In the genomic region with DNA sequence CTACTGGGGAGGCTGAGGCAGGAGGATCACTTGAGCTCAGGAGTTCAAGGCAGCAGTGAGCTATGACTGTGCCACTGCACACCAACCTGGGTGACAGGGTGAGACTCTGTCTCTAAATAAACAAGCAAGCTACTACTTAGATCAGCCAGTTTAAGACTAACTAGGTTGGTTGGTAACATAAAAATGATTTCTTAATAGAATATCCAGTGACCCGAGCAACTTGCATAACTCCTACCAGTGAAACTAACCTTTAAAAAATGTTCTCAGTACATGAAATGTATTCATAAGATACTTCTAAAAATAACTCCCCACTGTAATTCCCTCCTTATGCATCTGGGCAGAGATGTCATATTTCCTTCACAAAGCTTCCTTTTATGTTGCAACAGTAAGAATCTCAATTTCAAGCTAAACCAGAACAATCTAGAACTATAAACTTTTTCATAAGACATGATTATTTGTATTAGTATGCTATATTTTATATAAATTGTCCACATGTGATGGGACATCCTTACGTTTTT, we compare ENCODE assay signal across 8 cellular contexts. TPM values are rescaled to one million over a fixed set of nuclear protein-coding genes. Genes with fewer than 3 reads are reported as not detected.
DNase-seq lines count a peak whose midpoint lies in the region; ATAC-seq, FAIRE-seq and TF ChIP-seq lines count a peak whose summit lies in the region.

No MANE protein-coding gene starts in this region.

- DNase-seq in GM06990 (ENCODE audit: extremely low read depth, insufficient read length): peak; percentile 39
- DNase-seq in GM12878 (ENCODE audit: low read depth, low spot score): no peak
- no peak for DNase-seq in GM23338 (ENCODE audit: low spot score)
- no peak for DNase-seq in SK-N-DZ (ENCODE audit: low spot score)
- DNase-seq in hippocampal formation (lab: John Stamatoyannopoulos, UW): no peak

- intact Hi-C loops in GM12878 (cut with micrococcal nuclease; ENCODE audit: unreplicated experiment): loop anchor here (5.0 kb wide), 2 partner anchors 120 to 175 kb away; no protein-coding TSS in a partner anchor

- CTCF ChIA-PET in GM12878 (lab: Yijun Ruan, JAX): interaction anchor here (0.6 to 7.6 kb wide), 24 partner anchors 9 to 236 kb away, joined by 3 to 98 read pairs (median 8); a partner anchor contains a TSS

- in situ Hi-C loops in GM12878 (cut with MboI): loop anchor here (5.0 kb wide), 1 partner anchor 45 kb away; no protein-coding TSS in a partner anchor

- peaks cover 5% of the 10 kb centered on the region for H3K9me3 Mint-ChIP-seq in GM23338

- H3K9me2 ChIP-seq in GM23338 (ENCODE audit: insufficient read depth): no peaks in the 10 kb centered on the region

- WGBS in GM12878 (ENCODE audit: insufficient coverage, insufficient replicate concordance, low lambda C conversion rate, missing lambda C conversion rate): 0% methylated on average over 2 of the region's 2 CpGs

- TF ChIP-seq POLR2A in GM12878 (IDR thresholded peaks at IDR 0.05; ENCODE audit: low read depth, low read length): no peak

- SMC1A ChIA-PET in GM12878 (lab: Charles Lee; ENCODE audit: uncharacterized antibody, unreplicated experiment): interaction anchor here (0.5 to 8.7 kb wide), 29 partner anchors 11 to 232 kb away, joined by 3 to 125 read pairs (median 5); a partner anchor contains a TSS

- no TSS peak for BruUV-seq in GM12878 (replicated peaks; lab: Mats Ljungman, UMichigan)

- H3K9ac ChIP-seq in GM12878 (ENCODE audit: control insufficient read depth, insufficient read depth, low read length) (peak overlapping the region; percentile 38; the same call in 1 of the 2 replicates), mucosa of rectum (ENCODE audit: low read depth in 1 of 2, low read length in 2 of 2) (no peak overlapping the region)

- peaks cover 17% of the 10 kb centered on the region for H3K9me3 ChIP-seq in KOPT-K1 (ENCODE audit: insufficient read depth, low read length, poor library complexity, severe bottlenecking)
- H3K9me3 ChIP-seq in GM12878 (replicated peaks; ENCODE audit: control insufficient read depth, insufficient read depth, low read length): peaks cover 6% of the 10 kb centered on the region
- no peaks in the 10 kb centered on the region for H3K9me3 ChIP-seq in mucosa of rectum (ENCODE audit: control insufficient read depth in 2 of 2, low read length in 2 of 2)

- H3K27ac ChIP-seq in KOPT-K1 (ENCODE audit: low read depth, low read length, poor library complexity, severe bottlenecking): peak overlapping the region; percentile 46
- H3K27ac ChIP-seq in GM12878 (ENCODE audit: control insufficient read depth, insufficient read depth): peak overlapping the region; percentile 89
- peak overlapping the region; percentile 14 to 39 for H3K27ac ChIP-seq in mucosa of rectum (ENCODE audit: low read depth in 2 of 2, low read length in 2 of 2)
- no peak overlapping the region for H3K27ac ChIP-seq in GM23338 (ENCODE audit: low read depth)

- ATAC-seq in GM12878 (peak; percentile 52), GM23338 (no peak), HG02642 (IDR thresholded peaks at IDR 0.05; ENCODE audit: poor library complexity, unreplicated experiment) (no peak)

- H3K4me2 ChIP-seq in GM12878 (ENCODE audit: control insufficient read depth, insufficient read depth): peak overlapping the region; percentile 14
- H3K4me2 ChIP-seq in GM23338: no peak overlapping the region

- H2AFZ ChIP-seq in GM12878 (ENCODE audit: control insufficient read depth, low read depth, low read length) (no peak overlapping the region), GM23338 (no peak overlapping the region)

- peaks cover 9% of the 10 kb centered on the region for H3K4me1 Mint-ChIP-seq in GM23338

- H3K27me3 Mint-ChIP-seq in GM23338 (ENCODE audit: insufficient read depth, low read depth, poor library complexity): no peaks in the 10 kb centered on the region

- POLR2A ChIA-PET in GM12878 (lab: Charles Lee): interaction anchor here (0.6 to 5.9 kb wide), 14 partner anchors 10 to 173 kb away, joined by 3 to 68 read pairs (median 7); a partner anchor contains a TSS

- H3K27me3 ChIP-seq in GM06990 (replicated peaks; ENCODE audit: control insufficient read depth, insufficient read depth, low read length) (no peaks in the 10 kb centered on the region), GM12878 (replicated peaks in 1 of 2; ENCODE audit: control insufficient read depth in 2 of 2, insufficient read depth in 2 of 2, low read length in 1 of 2) (no peaks in the 10 kb centered on the region), mucosa of rectum (ENCODE audit: control insufficient read depth in 2 of 2, insufficient read depth in 2 of 2, low read length in 2 of 2) (no peaks in the 10 kb centered on the region), GM23338 (ENCODE audit: insufficient read depth) (no peaks in the 10 kb centered on the region)

- H3K79me2 ChIP-seq in GM12878 (ENCODE audit: control insufficient read depth, insufficient read depth, low read length) (peaks cover 72% of the 10 kb centered on the region), GM23338 (replicated peaks; ENCODE audit: insufficient read depth) (no peaks in the 10 kb centered on the region)

- H3F3A ChIP-seq in GM23338 (replicated peaks; ENCODE audit: low read depth): no peaks in the 10 kb centered on the region

- H3K4me1 ChIP-seq in GM12878 (ENCODE audit: control insufficient read depth, insufficient read depth, low read length) (peaks cover 6% of the 10 kb centered on the region; the same call in 1 of the 2 replicates), mucosa of rectum (ENCODE audit: control insufficient read depth in 2 of 2, insufficient read depth in 2 of 2, low read length in 2 of 2) (peaks cover 4 to 14% of the 10 kb centered on the region in 2 donors), GM23338 (ENCODE audit: insufficient read depth) (peaks cover 13% of the 10 kb centered on the region; the same call in 1 of the 2 replicates)

- H4K20me1 ChIP-seq in GM12878 (ENCODE audit: control insufficient read depth, insufficient read depth): no peaks in the 10 kb centered on the region
- no peaks in the 10 kb centered on the region for H4K20me1 ChIP-seq in GM23338 (replicated peaks; ENCODE audit: insufficient read depth)

- no peak for TF ChIP-seq CTCF in GM06990 (IDR thresholded peaks at IDR 0.05; ENCODE audit: insufficient read depth, low read length, poor library complexity, severe bottlenecking)
- TF ChIP-seq CTCF in GM12878 (IDR thresholded peaks at IDR 0.05 in 2 of 3, conservative IDR thresholded peaks at IDR 0.05 in 1 of 3; ENCODE audit: control insufficient read depth in 2 of 3, extremely low read depth in 1 of 3, insufficient read depth in 1 of 3, low read depth in 3 of 3, low read length in 3 of 3): no peak
- TF ChIP-seq CTCF in GM23338 (conservative IDR thresholded peaks at IDR 0.05; ENCODE audit: low read depth in 2 of 2): no peak

- H3K36me3 ChIP-seq in GM06990 (ENCODE audit: control insufficient read depth, insufficient read depth, low read length): no peaks in the 10 kb centered on the region
- H3K36me3 ChIP-seq in KOPT-K1 (ENCODE audit: insufficient read depth, low read length): peaks cover 13% of the 10 kb centered on the region
- H3K36me3 ChIP-seq in GM12878 (ENCODE audit: control insufficient read depth in 2 of 2, insufficient read depth in 2 of 2, low read length in 1 of 2): peaks cover 0 to 4% of the 10 kb centered on the region in 2 experiments; a peak in 1 of 4 replicates
- peaks cover 0 to 4% of the 10 kb centered on the region in 2 donors for H3K36me3 ChIP-seq in mucosa of rectum (ENCODE audit: control insufficient read depth in 2 of 2, insufficient read depth in 2 of 2, low read length in 2 of 2)
- no peaks in the 10 kb centered on the region for H3K36me3 ChIP-seq in GM23338 (ENCODE audit: insufficient read depth)

- FAIRE-seq in GM12878 (lab: Jason Lieb, UNC): no peak

- peak overlapping the region; percentile 72 for H3K4me3 ChIP-seq in GM06990 (replicated peaks; ENCODE audit: low read depth, low read length)
- H3K4me3 ChIP-seq in GM12878: peak overlapping the region; percentile 67
- peak overlapping the region in 1 of 2 donors; percentile 42 for H3K4me3 ChIP-seq in mucosa of rectum (ENCODE audit: low read length in 2 of 2)
- no peak overlapping the region for H3K4me3 ChIP-seq in GM23338

- no peak for TF ChIP-seq RAD21 in GM12878 (IDR thresholded peaks at IDR 0.05; ENCODE audit: insufficient read depth, low read depth, low read length)

- H3K27ac Mint-ChIP-seq in GM23338: no peak overlapping the region

- TF ChIP-seq EP300 in GM12878 (IDR thresholded peaks at IDR 0.05; ENCODE audit: borderline replicate concordance in 1 of 2, control insufficient read depth in 1 of 2, low read depth in 2 of 2, low read length in 2 of 2): no peak

- RAD21 ChIA-PET in GM12878 (lab: Charles Lee; ENCODE audit: unreplicated experiment): interaction anchor here (0.8 to 6.9 kb wide), 23 partner anchors 10 to 296 kb away, joined by 3 to 98 read pairs (median 7); a partner anchor contains a TSS

- H3K36me3 Mint-ChIP-seq in GM23338 (ENCODE audit: low read depth): peaks cover 6% of the 10 kb centered on the region

- H3K4me3 Mint-ChIP-seq in GM23338: no peak overlapping the region

RNA-seq across cellular contexts. Expression of a gene that starts 15.8 kb away (rescaled TPM):
- total RNA-seq in GM12878 (2013; cell fraction: nucleolus; rRNA removed): 292 and 310 TPM in 2 replicates
- 43.7 and 56.1 TPM in 2 replicates for total RNA-seq in GM12878 (2014; rRNA removed)
- total RNA-seq in GM12878 (2014; rRNA removed; fragmentation: Illumina TruSeq; extraction: Trizol): 92.8 and 93.7 TPM in 2 replicates
- total RNA-seq in GM12878 (2021): 50.7 and 52.0 TPM in 2 replicates
- polyA plus RNA-seq in GM12878 (2011; ENCODE audit: low read depth): 29.8 TPM
- polyA plus RNA-seq in GM12878 (2011; rRNA removed): 129 and 131 TPM in 2 replicates
- polyA plus RNA-seq in GM12878 (2011; cell fraction: cytosol; rRNA removed): 71.4 and 104 TPM in 2 replicates
- 62.7 and 82.1 TPM in 2 replicates for polyA plus RNA-seq in GM12878 (2011; cell fraction: nucleus; rRNA removed)
- polyA plus RNA-seq in GM12878 (2012): 35.8 and 44.5 TPM in 2 replicates
- polyA plus RNA-seq in GM12878 (2014; fragmentation: Illumina TruSeq; extraction: Trizol): 98.9 and 117 TPM in 2 replicates
- 10 to 100 TPM; 41.3 to 42.5 TPM for polyA plus RNA-seq in GM12878 (2014; fragmentation: Nextera tagmentation; extraction: Ambion mirVana)
- polyA plus RNA-seq in GM12878 (2014; rRNA removed): 37.7 and 47.3 TPM in 2 replicates
- 10 to 100 TPM; 63.6 to 69.5 TPM for polyA plus RNA-seq in GM12878 (2016; fragmentation: Nextera tagmentation; extraction: Ambion mirVana)
- polyA minus RNA-seq in GM12878 (2011; rRNA and poly(A)+ RNA removed): 214 and 256 TPM in 2 replicates
- polyA minus RNA-seq in GM12878 (2011; cell fraction: cytosol; rRNA and poly(A)+ RNA removed): 46.5 and 53.7 TPM in 2 replicates
- polyA minus RNA-seq in GM12878 (2011; cell fraction: nucleus; rRNA and poly(A)+ RNA removed): 57.2 and 77.2 TPM in 2 replicates
- total RNA-seq in GM23338 (2014; rRNA removed; shearing (Covaris generic)): 7.6 and 7.7 TPM in 2 replicates
- 16.7 and 20.4 TPM in 2 replicates for polyA plus RNA-seq in GM23338 (2016; fragmentation: Nextera tagmentation; extraction: Ambion mirVana)
- polyA plus RNA-seq in SK-N-DZ (2014; cell fraction: cytosol; rRNA removed): 10.3 and 12.1 TPM in 2 replicates
- 15.9 and 28.0 TPM in 2 replicates for polyA plus RNA-seq in SK-N-DZ (2014; cell fraction: nucleus; rRNA removed)

RNA-seq across cellular contexts. Expression of a gene that starts 19.5 kb away (rescaled TPM):
- total RNA-seq in GM12878 (2013; cell fraction: nucleolus; rRNA removed): 56.9 and 67.2 TPM in 2 replicates
- 25.9 and 26.4 TPM in 2 replicates for total RNA-seq in GM12878 (2014; rRNA removed)
- total RNA-seq in GM12878 (2014; rRNA removed; fragmentation: Illumina TruSeq; extraction: Trizol): 21.3 and 22.0 TPM in 2 replicates
- 21.1 and 21.3 TPM in 2 replicates for total RNA-seq in GM12878 (2021)
- 14.3 TPM for polyA plus RNA-seq in GM12878 (2011; ENCODE audit: low read depth)
- polyA plus RNA-seq in GM12878 (2011; rRNA removed): 42.8 and 52.1 TPM in 2 replicates
- 19.6 and 25.2 TPM in 2 replicates for polyA plus RNA-seq in GM12878 (2011; cell fraction: cytosol; rRNA removed)
- polyA plus RNA-seq in GM12878 (2011; cell fraction: nucleus; rRNA removed): 40.3 and 42.7 TPM in 2 replicates
- 16.0 and 16.4 TPM in 2 replicates for polyA plus RNA-seq in GM12878 (2012)
- polyA plus RNA-seq in GM12878 (2014; fragmentation: Illumina TruSeq; extraction: Trizol): 22.5 and 25.0 TPM in 2 replicates
- polyA plus RNA-seq in GM12878 (2014; fragmentation: Nextera tagmentation; extraction: Ambion mirVana): 1 to 10 TPM; 5.2 to 9.5 TPM
- polyA plus RNA-seq in GM12878 (2014; rRNA removed): 20.0 and 22.9 TPM in 2 replicates
- 10 to 100 TPM; 21.2 to 21.4 TPM for polyA plus RNA-seq in GM12878 (2016; fragmentation: Nextera tagmentation; extraction: Ambion mirVana)
- 30.0 and 30.9 TPM in 2 replicates for polyA minus RNA-seq in GM12878 (2011; rRNA and poly(A)+ RNA removed)
- polyA minus RNA-seq in GM12878 (2011; cell fraction: cytosol; rRNA and poly(A)+ RNA removed): 10.4 and 16.2 TPM in 2 replicates
- polyA minus RNA-seq in GM12878 (2011; cell fraction: nucleus; rRNA and poly(A)+ RNA removed): 15.7 and 29.7 TPM in 2 replicates
- total RNA-seq in GM23338 (2014; rRNA removed; shearing (Covaris generic)): 73.8 and 77.1 TPM in 2 replicates
- 53.0 and 56.9 TPM in 2 replicates for polyA plus RNA-seq in GM23338 (2016; fragmentation: Nextera tagmentation; extraction: Ambion mirVana)
- 45.6 and 49.8 TPM in 2 replicates for polyA plus RNA-seq in SK-N-DZ (2014; cell fraction: cytosol; rRNA removed)
- 43.6 and 65.0 TPM in 2 replicates for polyA plus RNA-seq in SK-N-DZ (2014; cell fraction: nucleus; rRNA removed)
